ENCODE assay signal across 8 cellular contexts in genomic region chr6:28634758-28635546, GRCh38.
DNase-seq lines count a peak whose midpoint lies in the region; ATAC-seq and TF ChIP-seq lines count a peak whose summit lies in the region.

No MANE protein-coding gene starts in this region.

- no TSS peak for BruUV-seq in mammary epithelial cell (replicated peaks; lab: Mats Ljungman, UMichigan)

- H4K20me1 ChIP-seq in mammary epithelial cell (ENCODE audit: insufficient read depth, low read length) = no peaks in the 10 kb centered on the region

- TF ChIP-seq CTCF in mammary epithelial cell (conservative IDR thresholded peaks at IDR 0.05 in 1 of 2, IDR thresholded peaks at IDR 0.05 in 1 of 2; ENCODE audit: extremely low read depth in 1 of 2, insufficient read depth in 1 of 2, low read depth in 1 of 2, low read length in 2 of 2) (no peak), gastrocnemius medialis (IDR thresholded peaks at IDR 0.05 in 4 of 5, conservative IDR thresholded peaks at IDR 0.05 in 1 of 5) (no peak)

- peak; percentile 8 for DNase-seq in COR-L47 (lab: John Stamatoyannopoulos, UW)
- DNase-seq in MG63 = no peak
- DNase-seq in mammary epithelial cell = peak; percentile 9
- peak; percentile 89 for DNase-seq in mesendoderm
- no peak for DNase-seq in gastrocnemius medialis
- no peak for DNase-seq in NCI-H2029 treated with DMSO at 0.1 percent for 48 hours (lab: John Stamatoyannopoulos, UW)

- intact Hi-C loops in mammary epithelial cell (cut with micrococcal nuclease) (no loop called here), gastrocnemius medialis (cut with DNase I; ENCODE audit: low total_unique reads) (no loop called here)

- WGBS in mammary epithelial cell (ENCODE audit: low coverage, missing lambda C conversion rate) = 7% methylated on average over 37 of the region's 48 CpGs
- WGBS in mesendoderm (ENCODE audit: extremely low coverage, insufficient coverage, low lambda C conversion rate) = no CpG with 5 or more reads among the region's 48 CpGs

- no peaks in the 10 kb centered on the region for H3K79me1 ChIP-seq in mesendoderm (ENCODE audit: low read length)

- H3K9ac ChIP-seq in mammary epithelial cell (ENCODE audit: insufficient read depth, low read length) (no peak overlapping the region), mesendoderm (ENCODE audit: low read length) (peak overlapping the region; percentile 59)

- no peak overlapping the region for H3K18ac ChIP-seq in mesendoderm (ENCODE audit: low read length)

- CTCF ChIA-PET in mammary epithelial cell (lab: Charles Lee; ENCODE audit: low non-redundant PET) = no interaction called here

- H3K23ac ChIP-seq in mesendoderm (ENCODE audit: low read length) = no peak overlapping the region

- H3K4me2 ChIP-seq in mammary epithelial cell (ENCODE audit: insufficient read depth, low read depth, low read length) = peak overlapping the region; percentile 81
- peak overlapping the region; percentile 82 for H3K4me2 ChIP-seq in mesendoderm (ENCODE audit: low read length)

- H3K4me1 ChIP-seq in mammary epithelial cell (ENCODE audit: insufficient read depth, low read length) (no peaks in the 10 kb centered on the region), mesendoderm (ENCODE audit: control insufficient read depth, low read depth, low read length) (no peaks in the 10 kb centered on the region), gastrocnemius medialis (no peaks in the 10 kb centered on the region)

- H3K9me3 ChIP-seq in MG63 = no peaks in the 10 kb centered on the region
- H3K9me3 ChIP-seq in mammary epithelial cell (replicated peaks; ENCODE audit: insufficient read depth, low read length) = no peaks in the 10 kb centered on the region
- no peaks in the 10 kb centered on the region for H3K9me3 ChIP-seq in gastrocnemius medialis

- TF ChIP-seq POLR2A in gastrocnemius medialis (IDR thresholded peaks at IDR 0.05) = no peak

- H3K4ac ChIP-seq in mesendoderm (ENCODE audit: low read depth, low read length) = no peak overlapping the region

- H2AK5ac ChIP-seq in mesendoderm (ENCODE audit: low read length) = no peak overlapping the region

- no peak overlapping the region for H2BK15ac ChIP-seq in mesendoderm (replicated peaks; ENCODE audit: low read depth)

- no peak overlapping the region for H4K8ac ChIP-seq in mesendoderm (ENCODE audit: low read depth, low read length)

- ATAC-seq in gastrocnemius medialis = no peak
- no peak for ATAC-seq in GM21423 (IDR thresholded peaks at IDR 0.05; ENCODE audit: unreplicated experiment)
- no peak for ATAC-seq in HG02623 (IDR thresholded peaks at IDR 0.05; ENCODE audit: unreplicated experiment)

- no peaks in the 10 kb centered on the region for H3K79me2 ChIP-seq in mammary epithelial cell (ENCODE audit: insufficient read depth, low read length)
- H3K79me2 ChIP-seq in mesendoderm (ENCODE audit: control insufficient read depth, insufficient read depth, low read length) = no peaks in the 10 kb centered on the region

- H3K36me3 ChIP-seq in MG63 = no peaks in the 10 kb centered on the region
- no peaks in the 10 kb centered on the region for H3K36me3 ChIP-seq in mammary epithelial cell (ENCODE audit: insufficient read depth, low read length)
- H3K36me3 ChIP-seq in mesendoderm (ENCODE audit: control insufficient read depth, insufficient read depth, low read length) = no peaks in the 10 kb centered on the region
- no peaks in the 10 kb centered on the region for H3K36me3 ChIP-seq in gastrocnemius medialis

- no peak overlapping the region for H2BK5ac ChIP-seq in mesendoderm (ENCODE audit: low read length)

- no peak overlapping the region for H3K27ac ChIP-seq in mammary epithelial cell (ENCODE audit: insufficient read depth, low read depth, low read length)
- no peak overlapping the region for H3K27ac ChIP-seq in mesendoderm (ENCODE audit: low read depth, low read length)
- no peak overlapping the region for H3K27ac ChIP-seq in gastrocnemius medialis

- H3K56ac ChIP-seq in mesendoderm (ENCODE audit: low read length) = peak overlapping the region; percentile 73

- no peak overlapping the region for H4K5ac ChIP-seq in mesendoderm (ENCODE audit: low read length)

- H3K27me3 ChIP-seq in MG63 = no peaks in the 10 kb centered on the region
- peaks cover 9% of the 10 kb centered on the region for H3K27me3 ChIP-seq in mammary epithelial cell (ENCODE audit: insufficient read depth, low read length)
- H3K27me3 ChIP-seq in mesendoderm (ENCODE audit: insufficient read depth, low read length, poor library complexity) = peaks cover 11% of the 10 kb centered on the region
- H3K27me3 ChIP-seq in gastrocnemius medialis = peaks cover 15 to 42% (median 19%) of the 10 kb centered on the region in 3 donors

- dilution Hi-C loops in mammary epithelial cell (cut with HindIII; ENCODE audit: low sequenced_read_pairs) = loop anchor here (5.0 kb wide), 2 partner anchors 33 to 37 kb away; no protein-coding TSS in a partner anchor

- H2AFZ ChIP-seq in mammary epithelial cell (ENCODE audit: low read depth, low read length) = peak overlapping the region; percentile 73

- in situ Hi-C loops in mammary epithelial cell (cut with MboI; ENCODE audit: low sequenced_read_pairs in 2 of 2) = no loop called here
- in situ Hi-C loops in gastrocnemius medialis (cut with MboI; ENCODE audit: low sequenced_read_pairs in 4 of 4) = no loop called here

- no peak overlapping the region for H2BK120ac ChIP-seq in mesendoderm (ENCODE audit: low read depth, low read length)

- H3K4me3 ChIP-seq in MG63 = peak overlapping the region; percentile 42
- H3K4me3 ChIP-seq in mammary epithelial cell (replicated peaks in 1 of 3; ENCODE audit: insufficient read depth in 1 of 3, low read depth in 2 of 3, low read length in 3 of 3) = peak overlapping the region; percentile 10 to 40 (median 36)
- peak overlapping the region; percentile 60 for H3K4me3 ChIP-seq in mesendoderm (ENCODE audit: low read length)
- peak overlapping the region in 2 of 4 donors; percentile 13 to 20 for H3K4me3 ChIP-seq in gastrocnemius medialis

Comparison
In these comparisons a context has a peak if more than half of its experiments do, and no peak if none do; other contexts are left out.
1. DNase-seq: peak in COR-L47 (single experiment), mammary epithelial cell (single experiment) and mesendoderm (single experiment); none in MG63 (single experiment), gastrocnemius medialis (0 of 2) and NCI-H2029 treated with DMSO at 0.1 percent for 48 hours (single experiment).